Comparison of ENCODE assay signal across 1 cellular context in the genomic region with DNA sequence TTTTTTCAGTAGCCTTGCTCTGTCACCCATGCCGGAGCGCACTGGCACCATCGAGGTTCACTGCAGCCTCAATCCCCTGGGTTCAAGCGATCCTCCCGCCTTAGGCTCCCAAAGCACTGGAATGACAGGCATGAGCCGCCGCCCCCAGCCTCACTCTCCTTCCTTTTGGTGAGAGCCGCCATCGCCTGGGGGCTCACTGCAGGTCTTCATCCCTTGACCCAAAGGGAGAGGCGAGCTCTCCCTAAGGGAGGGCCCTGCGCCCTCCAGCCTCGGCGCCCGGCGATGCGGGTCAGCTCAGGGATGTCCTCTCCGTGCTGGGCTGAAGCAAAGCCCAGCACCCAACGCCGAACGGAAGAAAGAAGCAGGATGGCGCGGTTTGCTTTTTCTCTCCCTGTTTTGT.
TF ChIP-seq lines count a peak whose summit lies in the region.

No MANE protein-coding gene starts in this region.

TF ChIP-seq in GM12878, 131 proteins besides CTCF, POLR2A, EP300 and RAD21:
- TF ChIP-seq, protein P1, sequence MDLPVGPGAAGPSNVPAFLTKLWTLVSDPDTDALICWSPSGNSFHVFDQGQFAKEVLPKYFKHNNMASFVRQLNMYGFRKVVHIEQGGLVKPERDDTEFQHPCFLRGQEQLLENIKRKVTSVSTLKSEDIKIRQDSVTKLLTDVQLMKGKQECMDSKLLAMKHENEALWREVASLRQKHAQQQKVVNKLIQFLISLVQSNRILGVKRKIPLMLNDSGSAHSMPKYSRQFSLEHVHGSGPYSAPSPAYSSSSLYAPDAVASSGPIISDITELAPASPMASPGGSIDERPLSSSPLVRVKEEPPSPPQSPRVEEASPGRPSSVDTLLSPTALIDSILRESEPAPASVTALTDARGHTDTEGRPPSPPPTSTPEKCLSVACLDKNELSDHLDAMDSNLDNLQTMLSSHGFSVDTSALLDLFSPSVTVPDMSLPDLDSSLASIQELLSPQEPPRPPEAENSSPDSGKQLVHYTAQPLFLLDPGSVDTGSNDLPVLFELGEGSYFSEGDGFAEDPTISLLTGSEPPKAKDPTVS (IDR thresholded peaks at IDR 0.05; ENCODE audit: low read depth, low read length), result no peak
- TF ChIP-seq, protein P2, sequence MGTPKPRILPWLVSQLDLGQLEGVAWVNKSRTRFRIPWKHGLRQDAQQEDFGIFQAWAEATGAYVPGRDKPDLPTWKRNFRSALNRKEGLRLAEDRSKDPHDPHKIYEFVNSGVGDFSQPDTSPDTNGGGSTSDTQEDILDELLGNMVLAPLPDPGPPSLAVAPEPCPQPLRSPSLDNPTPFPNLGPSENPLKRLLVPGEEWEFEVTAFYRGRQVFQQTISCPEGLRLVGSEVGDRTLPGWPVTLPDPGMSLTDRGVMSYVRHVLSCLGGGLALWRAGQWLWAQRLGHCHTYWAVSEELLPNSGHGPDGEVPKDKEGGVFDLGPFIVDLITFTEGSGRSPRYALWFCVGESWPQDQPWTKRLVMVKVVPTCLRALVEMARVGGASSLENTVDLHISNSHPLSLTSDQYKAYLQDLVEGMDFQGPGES (IDR thresholded peaks at IDR 0.05), result no peak
- TF ChIP-seq POLR2AphosphoS2 (IDR thresholded peaks at IDR 0.05; ENCODE audit: low read depth, low read length), result 0 out of 2 replicates have a peak, but pooled peaks have one; percentile 9
- TF ChIP-seq RCOR1 (conservative IDR thresholded peaks at IDR 0.05; ENCODE audit: low read depth, low read length), result no peak
- no peak for TF ChIP-seq ATF7 (IDR thresholded peaks at IDR 0.05; ENCODE audit: low read depth)
- TF ChIP-seq, protein P3, sequence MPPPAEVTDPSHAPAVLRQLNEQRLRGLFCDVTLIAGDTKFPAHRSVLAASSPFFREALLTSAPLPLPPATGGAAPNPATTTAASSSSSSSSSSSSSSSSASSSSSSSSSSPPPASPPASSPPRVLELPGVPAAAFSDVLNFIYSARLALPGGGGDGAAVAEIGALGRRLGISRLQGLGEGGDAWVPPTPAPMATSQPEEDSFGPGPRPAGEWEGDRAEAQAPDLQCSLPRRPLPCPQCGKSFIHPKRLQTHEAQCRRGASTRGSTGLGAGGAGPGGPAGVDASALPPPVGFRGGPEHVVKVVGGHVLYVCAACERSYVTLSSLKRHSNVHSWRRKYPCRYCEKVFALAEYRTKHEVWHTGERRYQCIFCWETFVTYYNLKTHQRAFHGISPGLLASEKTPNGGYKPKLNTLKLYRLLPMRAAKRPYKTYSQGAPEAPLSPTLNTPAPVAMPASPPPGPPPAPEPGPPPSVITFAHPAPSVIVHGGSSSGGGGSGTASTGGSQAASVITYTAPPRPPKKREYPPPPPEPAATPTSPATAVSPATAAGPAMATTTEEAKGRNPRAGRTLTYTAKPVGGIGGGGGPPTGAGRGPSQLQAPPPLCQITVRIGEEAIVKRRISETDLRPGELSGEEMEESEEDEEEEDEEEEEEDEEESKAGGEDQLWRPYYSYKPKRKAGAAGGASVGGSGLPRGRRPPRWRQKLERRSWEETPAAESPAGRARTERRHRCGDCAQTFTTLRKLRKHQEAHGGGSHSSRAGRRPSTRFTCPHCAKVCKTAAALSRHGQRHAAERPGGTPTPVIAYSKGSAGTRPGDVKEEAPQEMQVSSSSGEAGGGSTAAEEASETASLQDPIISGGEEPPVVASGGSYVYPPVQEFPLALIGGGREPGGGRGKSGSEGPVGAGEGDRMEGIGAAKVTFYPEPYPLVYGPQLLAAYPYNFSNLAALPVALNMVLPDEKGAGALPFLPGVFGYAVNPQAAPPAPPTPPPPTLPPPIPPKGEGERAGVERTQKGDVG (CRISPR knock-in tag; IDR thresholded peaks at IDR 0.05), result no peak
TF ChIP-seq in GM12878: peak in this region for 1.
